ENCODE assay signal across 15 cellular contexts in genomic region chr10:79063071-79063491, GRCh38. TPM values are rescaled to one million over a fixed set of nuclear protein-coding genes. Genes with fewer than 3 reads are reported as not detected.
A peak's percentile ranks its signal among the peaks of the same experiment; 100 is the strongest.
DNase-seq lines count a peak whose midpoint lies in the region; ATAC-seq and TF ChIP-seq lines count a peak whose summit lies in the region.
"Had no signal": no experiment of that assay in that cellular context is flagged by ENCODE, and none has a peak within 500 bp of the region (broad histone marks: within the 10 kb centered on the region; RNA-seq: fewer than 3 reads in every experiment).

No MANE protein-coding gene starts in this region.

- 0 to 38% (median 26%) methylated on average over 1 to 5 of the region's 5 CpGs for WGBS in spleen, 5 donors

- H3K4me1 Mint-ChIP-seq in CD4-positive, alpha-beta memory T cell = peaks cover 30 to 52% (median 38%) of the 10 kb centered on the region in 4 donors

- CTCF ChIA-PET in CD4-positive, alpha-beta memory T cell (lab: Charles Lee; ENCODE audit: partially characterized antibody) = no interaction called here

- no peak overlapping the region for H3K27ac ChIP-seq in CD4-positive, alpha-beta memory T cell (ENCODE audit: low read depth, low read length)
- H3K27ac ChIP-seq in left ventricle myocardium inferior (replicated peaks) (no peak overlapping the region), spleen (no peak overlapping the region), brain microvascular endothelial cell (no peak overlapping the region)
- H3K27ac ChIP-seq: neutrophil had no signal

- TF ChIP-seq CTCF in NB4 (IDR thresholded peaks at IDR 0.05; ENCODE audit: low read depth, low read length) (no peak), left ventricle myocardium inferior (IDR thresholded peaks at IDR 0.05; ENCODE audit: borderline replicate concordance) (no peak), spleen (IDR thresholded peaks at IDR 0.05 in 8 of 11, conservative IDR thresholded peaks at IDR 0.05 in 3 of 11) (no peak), brain microvascular endothelial cell (IDR thresholded peaks at IDR 0.05; ENCODE audit: low read depth, low read length, missing control alignments) (no peak)

- peaks cover 0 to 2% (median 0%) of the 10 kb centered on the region in 8 donors for H3K9me3 Mint-ChIP-seq in CD4-positive, alpha-beta memory T cell
- H3K9me3 Mint-ChIP-seq: dendritic cell treated with granulocyte-macrophage colony-stimulating factor and Interleukin-4, amounts not matched to agents 40 ng/mL and 50 ng/mL, for 4 days had no signal

- H3K27me3 ChIP-seq in CD4-positive, alpha-beta memory T cell (ENCODE audit: insufficient read depth, low read length) = no peaks in the 10 kb centered on the region
- H3K27me3 ChIP-seq in left ventricle myocardium inferior (ENCODE audit: low read depth) (no peaks in the 10 kb centered on the region), spleen (replicated peaks in 1 of 7) (peaks cover 0 to 3% (median 0%) of the 10 kb centered on the region in 7 donors), brain microvascular endothelial cell (replicated peaks) (no peaks in the 10 kb centered on the region)

- ATAC-seq in GM21447 (IDR thresholded peaks at IDR 0.05; ENCODE audit: unreplicated experiment) = no peak

- H3K9me3 ChIP-seq in CD4-positive, alpha-beta memory T cell (ENCODE audit: control insufficient read depth in 1 of 2, low read length in 2 of 2) = no peaks in the 10 kb centered on the region
- H3K9me3 ChIP-seq in left ventricle myocardium inferior (replicated peaks) (no peaks in the 10 kb centered on the region), spleen (no peaks in the 10 kb centered on the region)
- H3K9me3 ChIP-seq: neutrophil had no signal

- in situ Hi-C loops in brain microvascular endothelial cell (cut with HindIII; ENCODE audit: low pct_ligation_motif_present, low sequenced_read_pairs) = no loop called here

- H3K4me3 ChIP-seq in CD4-positive, alpha-beta memory T cell (ENCODE audit: low read length in 2 of 2) = no peak overlapping the region
- H3K4me3 ChIP-seq in NB4 (ENCODE audit: low read depth, low read length) = no peak overlapping the region
- no peak overlapping the region for H3K4me3 ChIP-seq in left ventricle myocardium inferior
- no peak overlapping the region for H3K4me3 ChIP-seq in spleen
- no peak overlapping the region for H3K4me3 ChIP-seq in brain microvascular endothelial cell (ENCODE audit: low read depth, low read length)

- H3K36me3 Mint-ChIP-seq in CD4-positive, alpha-beta memory T cell = no peaks in the 10 kb centered on the region

- DNase-seq in CD4-positive, alpha-beta memory T cell = no peak
- peak; percentile 51 for DNase-seq in NB4 (ENCODE audit: low read depth)
- DNase-seq in left ventricle myocardium inferior = peak; percentile 2
- peak; percentile 73 for DNase-seq in spleen
- no peak for DNase-seq in HK-2 (ENCODE audit: unreplicated experiment)
- DNase-seq in brain microvascular endothelial cell = no peak
- DNase-seq: activated naive CD4-positive, alpha-beta T cell treated with anti-CD3 and anti-CD28 coated beads, Interleukin-2, amount 50 U/mL, for 16 hours; activated T-cell treated with anti-CD3 and anti-CD28 coated beads for 4 hours; kidney glomerular epithelial cell; NCI-H1436; NCI-H2227 treated with DMSO at 0.1 percent for 48 hours; stimulated activated CD4-positive, alpha-beta T cell treated with anti-CD3 and anti-CD28 coated beads, Interleukin-1b, Interleukin-23, amount 100 ng/mL, for 48 hours had no signal

- no peaks in the 10 kb centered on the region for H3K36me3 ChIP-seq in CD4-positive, alpha-beta memory T cell (ENCODE audit: insufficient read depth, low read length)
- H3K36me3 ChIP-seq in left ventricle myocardium inferior (no peaks in the 10 kb centered on the region), spleen (no peaks in the 10 kb centered on the region), brain microvascular endothelial cell (replicated peaks) (no peaks in the 10 kb centered on the region)
- H3K36me3 ChIP-seq: neutrophil had no signal

- POLR2A ChIA-PET in CD4-positive, alpha-beta memory T cell (lab: Charles Lee; ENCODE audit: partially characterized antibody) = interaction anchor here (1.3 to 8.6 kb wide), 3 partner anchors 13 to 132 kb away, joined by 3 to 140 read pairs (median 72); no protein-coding TSS in a partner anchor

- H3K4me1 ChIP-seq in CD4-positive, alpha-beta memory T cell (ENCODE audit: insufficient read depth, low read length) = peaks cover 43% of the 10 kb centered on the region
- H3K4me1 ChIP-seq in left ventricle myocardium inferior (peaks cover 30% of the 10 kb centered on the region), spleen (peaks cover 0 to 29% (median 19%) of the 10 kb centered on the region in 6 donors)

- intact Hi-C loops in CD4-positive, alpha-beta memory T cell (cut with micrococcal nuclease) = loop anchor here (10.0 kb wide), 1 partner anchor 262 kb away; no protein-coding TSS in a partner anchor
- intact Hi-C loops in left ventricle myocardium inferior (cut with micrococcal nuclease) (loop anchor here (10.0 kb wide), 1 partner anchor 78 kb away; no protein-coding TSS in a partner anchor), spleen (cut with DNase I; ENCODE audit: low total_unique reads) (no loop called here)

- TF ChIP-seq POLR2A in NB4 (IDR thresholded peaks at IDR 0.05; ENCODE audit: extremely low read depth, insufficient read length) (no peak), spleen (IDR thresholded peaks at IDR 0.05) (no peak)

- H3K27me3 Mint-ChIP-seq in CD4-positive, alpha-beta memory T cell = no peaks in the 10 kb centered on the region

- peak overlapping the region in 5 of 7 donors; percentile 25 to 88 (median 35) for H3K27ac Mint-ChIP-seq in CD4-positive, alpha-beta memory T cell
- H3K27ac Mint-ChIP-seq: dendritic cell treated with granulocyte-macrophage colony-stimulating factor and Interleukin-4, amounts not matched to agents 40 ng/mL and 50 ng/mL, for 4 days had no signal

- H3K4me3 Mint-ChIP-seq in CD4-positive, alpha-beta memory T cell = peak overlapping the region in 5 of 8 donors; percentile 13 to 66 (median 22)
- H3K4me3 Mint-ChIP-seq: dendritic cell treated with granulocyte-macrophage colony-stimulating factor and Interleukin-4, amounts not matched to agents 40 ng/mL and 50 ng/mL, for 4 days had no signal

RNA-seq across cellular contexts. Expression of gene ZMIZ1, which starts 5.7 kb away (rescaled TPM):
- total RNA-seq in CD4-positive, alpha-beta memory T cell = 10 to 100 TPM; 23.1 to 25.4 TPM
- 1 to 10 TPM in 1 of 2 donors, under 1 TPM in 1; 0.58 to 4.9 TPM for polyA plus RNA-seq in CD4-positive, alpha-beta memory T cell
- total RNA-seq in left ventricle myocardium inferior (55.9 TPM), spleen (100 to 1,000 TPM; 117 to 210 (median 129) TPM)
- 10 to 100 TPM; 10.7 to 29.7 (median 11.8) TPM for polyA plus RNA-seq in spleen

Comparison
In these comparisons a context has a peak if more than half of its experiments do, and no peak if none do; other contexts are left out.
1. DNase-seq: peak in NB4 (single experiment), left ventricle myocardium inferior (single experiment) and spleen (single experiment); none in CD4-positive, alpha-beta memory T cell (0 of 5), HK-2 (single experiment) and brain microvascular endothelial cell (single experiment).